In genomic region chr18:12373771-12374116, GRCh38 we compare ENCODE assay signal across 21 cellular contexts. TPM values are rescaled to one million over a fixed set of nuclear protein-coding genes. Genes with fewer than 3 reads are reported as not detected.
DNase-seq lines count a peak whose midpoint lies in the region; ATAC-seq, FAIRE-seq and TF ChIP-seq lines count a peak whose summit lies in the region.
"Had no signal": no experiment of that assay in that cellular context is flagged by ENCODE, and none has a peak within 500 bp of the region (broad histone marks: within the 10 kb centered on the region; RNA-seq: fewer than 3 reads in every experiment).

No MANE protein-coding gene starts in this region.

- H3K79me2 ChIP-seq in HepG2 (ENCODE audit: insufficient read depth, low read length) (peaks cover 67% of the 10 kb centered on the region), hepatocyte (peaks cover 78% of the 10 kb centered on the region)

- no peak overlapping the region for H2BK12ac ChIP-seq in neuronal stem cell (ENCODE audit: low read length)

- POLR2A ChIA-PET in HepG2 (lab: Yijun Ruan, JAX), result interaction anchor here (0.6 kb wide), 1 partner anchor 574 kb away, joined by 4 read pairs; no protein-coding TSS in a partner anchor

- no peak overlapping the region for H3K14ac ChIP-seq in neuronal stem cell (ENCODE audit: low read length)

- H3K9me2 ChIP-seq in hepatocyte (replicated peaks; ENCODE audit: insufficient read depth), result no peaks in the 10 kb centered on the region

- 75% methylated on average over 2 of the region's 2 CpGs for WGBS in HepG2 (ENCODE audit: low lambda C conversion rate)
- WGBS in right lobe of liver (ENCODE audit: insufficient coverage, low coverage, low lambda C conversion rate, missing lambda C conversion rate), result 79% methylated on average over 2 of the region's 2 CpGs
- 88% methylated on average over 2 of the region's 2 CpGs for WGBS in hepatocyte (ENCODE audit: low lambda C conversion rate, missing lambda C conversion rate)
- WGBS in neuronal stem cell (ENCODE audit: extremely low coverage in 2 of 2, insufficient read length in 2 of 2, insufficient replicate concordance in 1 of 2), 2 donors, result no CpG with 5 or more reads among the region's 2 CpGs

- no peak overlapping the region for H3K23ac ChIP-seq in neuronal stem cell (ENCODE audit: low read depth, low read length, poor library complexity)

- DNase-seq in HepG2 (ENCODE audit: low spot score), result no peak
- DNase-seq in right lobe of liver, result no peak
- DNase-seq in OCI-M1 (lab: John Stamatoyannopoulos, UW), result peak; percentile 44
- DNase-seq in hepatocyte (ENCODE audit: low spot score), result no peak
- DNase-seq in inferior parietal cortex (ENCODE audit: extremely low spot score), result no peak
- no peak for DNase-seq in neuronal stem cell (ENCODE audit: low spot score)
- DNase-seq: activated CD8-positive, alpha-beta memory T cell treated with anti-CD3 and anti-CD28 coated beads for 24 hours; activated naive CD8-positive, alpha-beta T cell treated with anti-CD3 and anti-CD28 coated beads, Interleukin-2, amount 50 U/mL, for 24 hours; caudate nucleus; effector memory CD4-positive, alpha-beta T cell; H7; KBM-7; NCI-H1048; NCI-H2081; SHP77 treated with DMSO at 0.1 percent for 48 hours; stimulated activated naive CD8-positive, alpha-beta T cell treated with anti-CD3 and anti-CD28 coated beads, Interleukin-15, Interleukin-2, amounts not matched to agents 100 U/mL and 50 U/mL, for 24 hours had no signal

- no peak overlapping the region for H3K4ac ChIP-seq in neuronal stem cell (ENCODE audit: low read length)

- TF ChIP-seq POLR2A in HepG2 (IDR thresholded peaks at IDR 0.05; ENCODE audit: insufficient read depth in 1 of 2, low read depth in 2 of 2, low read length in 2 of 2) (no peak), right lobe of liver (IDR thresholded peaks at IDR 0.05) (no peak)

- H3K18ac ChIP-seq in neuronal stem cell (ENCODE audit: low read length), result no peak overlapping the region

- no peaks in the 10 kb centered on the region; a peak in 1 of 5 replicates for H3K27me3 ChIP-seq in HepG2 (ENCODE audit: control insufficient read depth in 1 of 2, insufficient read depth in 2 of 2, low read length in 2 of 2)
- no peaks in the 10 kb centered on the region for H3K27me3 ChIP-seq in right lobe of liver
- no peaks in the 10 kb centered on the region for H3K27me3 ChIP-seq in hepatocyte
- no peaks in the 10 kb centered on the region for H3K27me3 ChIP-seq in neuronal stem cell (ENCODE audit: control insufficient read depth in 3 of 3, insufficient read depth in 3 of 3, low read depth in 1 of 3, low read length in 3 of 3)

- H3K4me1 ChIP-seq in HepG2 (ENCODE audit: insufficient read depth, low read length), result peaks cover 38% of the 10 kb centered on the region
- H3K4me1 ChIP-seq in right lobe of liver, result peaks cover 0 to 20% (median 4%) of the 10 kb centered on the region in 4 donors
- peaks cover 22% of the 10 kb centered on the region for H3K4me1 ChIP-seq in hepatocyte (ENCODE audit: insufficient read depth)
- H3K4me1 ChIP-seq in neuronal stem cell (ENCODE audit: control insufficient read depth in 2 of 2, insufficient read depth in 1 of 2, low read depth in 1 of 2, low read length in 2 of 2), result peaks cover 2 to 5% of the 10 kb centered on the region in 2 donors

- H3K4me3 ChIP-seq in HepG2 (replicated peaks in 1 of 3; ENCODE audit: insufficient read depth in 1 of 3, low read depth in 2 of 3, low read length in 3 of 3) (no peak overlapping the region), right lobe of liver (no peak overlapping the region), hepatocyte (no peak overlapping the region), neuronal stem cell (ENCODE audit: low read length in 2 of 2) (no peak overlapping the region)

- H3K4me2 ChIP-seq in HepG2 (ENCODE audit: low read depth, low read length), result peak overlapping the region; percentile 99
- peak overlapping the region; percentile 49 for H3K4me2 ChIP-seq in hepatocyte
- H3K4me2 ChIP-seq in neuronal stem cell (ENCODE audit: insufficient read depth, low read length, poor library complexity, severe bottlenecking), result no peak overlapping the region

- no peak overlapping the region for H2BK5ac ChIP-seq in neuronal stem cell (ENCODE audit: low read length)

- H3K9ac ChIP-seq in HepG2 (ENCODE audit: insufficient read depth, low read depth, low read length) (no peak overlapping the region), neuronal stem cell (ENCODE audit: low read depth, low read length, poor library complexity) (no peak overlapping the region)

- H2BK15ac ChIP-seq in neuronal stem cell (ENCODE audit: low read length), result no peak overlapping the region

- CTCF ChIA-PET in HepG2 (lab: Yijun Ruan, JAX; ENCODE audit: low intra/inter-chr PET ratio, low total read pairs), result no interaction called here

- H2AFZ ChIP-seq in HepG2 (ENCODE audit: low read length) (no peak overlapping the region), hepatocyte (no peak overlapping the region), neuronal stem cell (ENCODE audit: low read length) (no peak overlapping the region)

- peaks cover 4% of the 10 kb centered on the region for H3K79me1 ChIP-seq in neuronal stem cell (ENCODE audit: low read depth, low read length)

- in situ Hi-C loops in HepG2 (cut with HindIII; ENCODE audit: extremely low pct_ligation_motif_present, low pct_unique_long_range_greater_than_20kb), result no loop called here

- TF ChIP-seq EP300 in HepG2 (IDR thresholded peaks at IDR 0.05; ENCODE audit: low read depth in 2 of 2, low read length in 2 of 2) (no peak), HepG2 (CRISPR knock-in tag; IDR thresholded peaks at IDR 0.05; ENCODE audit: borderline replicate concordance) (no peak)

- TF ChIP-seq RAD21 in HepG2 (CRISPR knock-in tag; IDR thresholded peaks at IDR 0.05), result no peak

- peaks cover 41% of the 10 kb centered on the region for H4K20me1 ChIP-seq in HepG2 (ENCODE audit: insufficient read depth, low read length)
- H4K20me1 ChIP-seq in hepatocyte (ENCODE audit: insufficient read depth, poor library complexity, severe bottlenecking), result peaks cover 36% of the 10 kb centered on the region

- H3K9me3 ChIP-seq in HepG2 (ENCODE audit: low read length), result no peaks in the 10 kb centered on the region
- no peaks in the 10 kb centered on the region for H3K9me3 ChIP-seq in right lobe of liver
- no peaks in the 10 kb centered on the region for H3K9me3 ChIP-seq in hepatocyte (ENCODE audit: low read depth)
- peaks cover 0 to 5% of the 10 kb centered on the region in 2 donors for H3K9me3 ChIP-seq in neuronal stem cell (replicated peaks in 1 of 2; ENCODE audit: control insufficient read depth in 2 of 2, insufficient read depth in 1 of 2, low read depth in 1 of 2, low read length in 2 of 2)

- peaks cover 4 to 17% of the 10 kb centered on the region in 2 experiments; a peak in 4 of 5 replicates for H3K36me3 ChIP-seq in HepG2 (replicated peaks in 1 of 2; ENCODE audit: control insufficient read depth in 1 of 2, insufficient read depth in 2 of 2, low read length in 2 of 2)
- peaks cover 0 to 13% (median 2%) of the 10 kb centered on the region in 4 donors for H3K36me3 ChIP-seq in right lobe of liver
- no peaks in the 10 kb centered on the region for H3K36me3 ChIP-seq in hepatocyte (replicated peaks; ENCODE audit: insufficient read depth, low read depth)
- H3K36me3 ChIP-seq in neuronal stem cell (replicated peaks in 1 of 2; ENCODE audit: control insufficient read depth in 2 of 2, insufficient read depth in 2 of 2, low read length in 2 of 2), result peaks cover 2 to 36% of the 10 kb centered on the region in 2 donors

- H2BK120ac ChIP-seq in neuronal stem cell (ENCODE audit: low read depth, low read length), result no peak overlapping the region

- ATAC-seq in HepG2 (no peak), right lobe of liver (no peak), HG03135 (IDR thresholded peaks at IDR 0.05; ENCODE audit: unreplicated experiment) (no peak)
- ATAC-seq: activated CD4-positive, CD25-positive, alpha-beta regulatory T cell treated with anti-CD3 and anti-CD28 coated beads, Interleukin-2, amount 50 U/mL, for 24 hours; activated naive CD8-positive, alpha-beta T cell treated with anti-CD3 and anti-CD28 coated beads, Interleukin-2, amount 50 U/mL, for 24 hours; activated T-helper 17 cell treated with anti-CD3 and anti-CD28 coated beads, Interleukin-2, amount 50 U/mL, for 72 hours; sciatic nerve; stimulated activated naive CD8-positive, alpha-beta T cell treated with anti-CD3 and anti-CD28 coated beads, Interleukin-15, Interleukin-2, amounts not matched to agents 100 U/mL and 50 U/mL, for 24 hours had no signal

- H4K91ac ChIP-seq in neuronal stem cell (ENCODE audit: low read depth, low read length, poor library complexity), result no peak overlapping the region

- no peak overlapping the region for H3K27ac ChIP-seq in HepG2 (ENCODE audit: extremely low read length, insufficient read depth, low read length)
- H3K27ac ChIP-seq in right lobe of liver, result no peak overlapping the region
- H3K27ac ChIP-seq in hepatocyte, result peak overlapping the region; percentile 40
- H3K27ac ChIP-seq in neuronal stem cell (replicated peaks; ENCODE audit: low read length), result no peak overlapping the region

- no TSS peak for BruUV-seq in HepG2 (replicated peaks; lab: Mats Ljungman, UMichigan)

- H4K8ac ChIP-seq in neuronal stem cell (ENCODE audit: low read depth, low read length), result no peak overlapping the region

- H2AK5ac ChIP-seq in neuronal stem cell (ENCODE audit: low read depth, low read length), result no peak overlapping the region

- TF ChIP-seq CTCF in HepG2 (CRISPR knock-in tag; IDR thresholded peaks at IDR 0.05) (no peak), right lobe of liver (IDR thresholded peaks at IDR 0.05) (no peak), hepatocyte (IDR thresholded peaks at IDR 0.05; ENCODE audit: poor library complexity) (no peak)

- intact Hi-C loops in HepG2 (cut with micrococcal nuclease; ENCODE audit: unreplicated experiment) (loop anchor here (10.0 kb wide), 1 partner anchor 571 kb away; the partner anchor contains the start of gene SEH1L), right lobe of liver (cut with DNase I) (no loop called here)

- no peak for FAIRE-seq in HepG2 (lab: Jason Lieb, UNC)
- FAIRE-seq: keratinocyte had no signal

RNA-seq across cellular contexts. Expression of gene AFG3L2, which starts 3.3 kb away (rescaled TPM):
- total RNA-seq in HepG2 (2016; rRNA removed; fragmentation: Illumina TruSeq; extraction: Trizol) (86.3 and 86.9 TPM in 2 replicates), right lobe of liver (10 to 100 TPM; 30.2 to 47.7 (median 36.3) TPM), hepatocyte (60.2 and 60.8 TPM in 2 replicates)
- 29.3 and 39.0 TPM in 2 replicates for total RNA-seq in HepG2 (2016; cell fraction: cytosol; rRNA removed; fragmentation: Illumina TruSeq; extraction: Trizol; ENCODE audit: low read depth)
- total RNA-seq in HepG2 (2016; cell fraction: insoluble cytoplasmic fraction; rRNA removed; fragmentation: Illumina TruSeq; extraction: Trizol), result 85.3 and 86.3 TPM in 2 replicates
- 30.7 and 35.0 TPM in 2 replicates for total RNA-seq in HepG2 (2016; cell fraction: membrane; rRNA removed; fragmentation: Illumina TruSeq; extraction: Trizol)
- 64.9 and 72.6 TPM in 2 replicates for total RNA-seq in HepG2 (2016; cell fraction: nucleus; rRNA removed; fragmentation: Illumina TruSeq; extraction: Trizol)
- polyA plus RNA-seq in HepG2 (2011; rRNA removed) (26.2 and 28.6 TPM in 2 replicates), hepatocyte (43.0 and 44.1 TPM in 2 replicates)
- 22.4 and 28.3 TPM in 2 replicates for polyA plus RNA-seq in HepG2 (2011; cell fraction: cytosol; rRNA removed)
- 14.9 and 16.4 TPM in 2 replicates for polyA plus RNA-seq in HepG2 (2011; cell fraction: nucleus; rRNA removed)
- polyA plus RNA-seq in HepG2 (2012), result 42.2 and 47.5 TPM in 2 replicates
- 5.9 and 6.1 TPM in 2 replicates for polyA plus RNA-seq in HepG2 (2016; cell fraction: cytosol; fragmentation: Illumina TruSeq; extraction: Trizol; ENCODE audit: low read depth)
- 66.5 and 67.7 TPM in 2 replicates for polyA plus RNA-seq in HepG2 (2016; cell fraction: insoluble cytoplasmic fraction; fragmentation: Illumina TruSeq; extraction: Trizol; ENCODE audit: low read depth)
- polyA plus RNA-seq in HepG2 (2016; cell fraction: membrane; fragmentation: Illumina TruSeq; extraction: Trizol; ENCODE audit: low read depth), result 12.3 and 14.9 TPM in 2 replicates
- 57.2 and 57.6 TPM in 2 replicates for polyA plus RNA-seq in HepG2 (2016; cell fraction: nucleus; fragmentation: Illumina TruSeq; extraction: Trizol; ENCODE audit: insufficient read depth, low read depth)
- 26.7 and 36.0 TPM in 2 replicates for polyA minus RNA-seq in HepG2 (2011; rRNA and poly(A)+ RNA removed; ENCODE audit: low replicate concordance)
- 28.5 and 36.9 TPM in 2 replicates for polyA minus RNA-seq in HepG2 (2011; cell fraction: cytosol; rRNA and poly(A)+ RNA removed)
- polyA minus RNA-seq in HepG2 (2011; cell fraction: nucleus; rRNA and poly(A)+ RNA removed), result 48.8 and 49.7 TPM in 2 replicates
- polyA plus RNA-seq in neuronal stem cell (2013, experiment 1 of 2), result 21.0 TPM
- 20.1 TPM for polyA plus RNA-seq in neuronal stem cell (2013, experiment 2 of 2)

RNA-seq across cellular contexts. Expression of gene PRELID3A, which starts 34.0 kb away (rescaled TPM):
- 5.5 and 11.0 TPM in 2 replicates for total RNA-seq in HepG2 (2016; rRNA removed; fragmentation: Illumina TruSeq; extraction: Trizol)
- 3.0 and 3.2 TPM in 2 replicates for total RNA-seq in HepG2 (2016; cell fraction: cytosol; rRNA removed; fragmentation: Illumina TruSeq; extraction: Trizol; ENCODE audit: low read depth)
- total RNA-seq in HepG2 (2016; cell fraction: insoluble cytoplasmic fraction; rRNA removed; fragmentation: Illumina TruSeq; extraction: Trizol), result 4.3 and 10.9 TPM in 2 replicates
- 3.0 and 4.4 TPM in 2 replicates for total RNA-seq in HepG2 (2016; cell fraction: membrane; rRNA removed; fragmentation: Illumina TruSeq; extraction: Trizol)
- 12.6 and 13.7 TPM in 2 replicates for total RNA-seq in HepG2 (2016; cell fraction: nucleus; rRNA removed; fragmentation: Illumina TruSeq; extraction: Trizol)
- 7.2 and 10.3 TPM in 2 replicates for polyA plus RNA-seq in HepG2 (2011; rRNA removed)
- polyA plus RNA-seq in HepG2 (2011; cell fraction: cytosol; rRNA removed), result 4.0 and 6.0 TPM in 2 replicates
- 61.8 and 73.7 TPM in 2 replicates for polyA plus RNA-seq in HepG2 (2011; cell fraction: nucleus; rRNA removed)
- 6.1 and 8.3 TPM in 2 replicates for polyA plus RNA-seq in HepG2 (2012)
- 1.6 and 1.7 TPM in 2 replicates for polyA plus RNA-seq in HepG2 (2016; cell fraction: cytosol; fragmentation: Illumina TruSeq; extraction: Trizol; ENCODE audit: low read depth)
- 5.9 and 7.6 TPM in 2 replicates for polyA plus RNA-seq in HepG2 (2016; cell fraction: insoluble cytoplasmic fraction; fragmentation: Illumina TruSeq; extraction: Trizol; ENCODE audit: low read depth)
- polyA plus RNA-seq in HepG2 (2016; cell fraction: membrane; fragmentation: Illumina TruSeq; extraction: Trizol; ENCODE audit: low read depth), result 2.1 and 2.3 TPM in 2 replicates
- 42.6 and 45.2 TPM in 2 replicates for polyA plus RNA-seq in HepG2 (2016; cell fraction: nucleus; fragmentation: Illumina TruSeq; extraction: Trizol; ENCODE audit: insufficient read depth, low read depth)
- 1.4 and 2.5 TPM in 2 replicates for polyA minus RNA-seq in HepG2 (2011; rRNA and poly(A)+ RNA removed; ENCODE audit: low replicate concordance)
- polyA minus RNA-seq in HepG2 (2011; cell fraction: cytosol; rRNA and poly(A)+ RNA removed), result 0.99 and 2.6 TPM in 2 replicates
- polyA minus RNA-seq in HepG2 (2011; cell fraction: nucleus; rRNA and poly(A)+ RNA removed), result 10.0 and 13.9 TPM in 2 replicates
- total RNA-seq in right lobe of liver, result under 1 TPM in 4 of 6 experiments, not detected in 2; 0.19 to 0.62 (median 0.32) TPM
- 0.90 and 2.5 TPM in 2 replicates for total RNA-seq in hepatocyte
- 0.36 and 0.38 TPM in 2 replicates for polyA plus RNA-seq in hepatocyte
- polyA plus RNA-seq in neuronal stem cell (2013, experiment 1 of 2), result 7.4 TPM
- polyA plus RNA-seq in neuronal stem cell (2013, experiment 2 of 2), result 8.5 TPM
